In genomic region chr1:109766991-109767390, GRCh38 we compare ENCODE assay signal across 6 cellular contexts. TPM values are rescaled to one million over a fixed set of nuclear protein-coding genes. Genes with fewer than 3 reads are reported as not detected.
"Had no signal": no experiment of that assay in that cellular context is flagged by ENCODE, and none has a peak within 500 bp of the region (broad histone marks: within the 10 kb centered on the region; RNA-seq: fewer than 3 reads in every experiment).

No MANE protein-coding gene starts in this region.

RNA-seq across cellular contexts. Expression of gene EPS8L3, which starts 3.3 kb away (rescaled TPM):
- total RNA-seq: activated CD4-positive, alpha-beta T cell treated with anti-CD3 and anti-CD28 coated beads, Interleukin-2, amount 10 ng/mL, durations not matched to agents 24 days and 14 days; activated CD8-positive, alpha-beta T cell treated with anti-CD3 and anti-CD28 coated beads, Interleukin-2, amount 10 ng/mL, durations not matched to agents 7 days and 5 days; activated naive CD8-positive, alpha-beta T cell treated with anti-CD3 and anti-CD28 coated beads for 36 hours; activated T-cell treated with anti-CD3 and anti-CD28 coated beads, Interleukin-2, amount 50 U/mL, for 72 hours; aorta; bronchial epithelial cell had no signal

RNA-seq across cellular contexts. Expression of gene GSTM5, which starts 54.9 kb away (rescaled TPM):
- total RNA-seq: bronchial epithelial cell had no signal
